In the genomic region with DNA sequence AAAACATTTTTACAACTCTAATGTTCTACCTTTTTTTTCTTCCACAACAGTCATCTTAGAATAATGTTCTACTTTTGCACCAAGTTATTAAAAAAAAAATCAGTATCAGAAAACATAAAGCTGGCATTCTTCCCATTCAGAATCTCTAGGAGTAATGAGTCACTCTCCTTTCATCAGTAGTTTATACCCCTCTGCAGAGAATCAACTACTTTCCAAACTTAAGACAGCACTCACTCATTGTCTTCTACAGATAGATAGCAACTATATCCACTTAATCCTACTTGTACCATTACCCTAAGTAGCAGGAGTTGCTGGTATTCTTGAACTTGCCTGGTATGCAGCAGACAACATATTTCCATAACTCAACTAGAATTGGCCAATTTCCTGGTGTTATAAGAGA, we compare ENCODE assay signal across 15 cellular contexts.
"Had no signal": no experiment of that assay in that cellular context is flagged by ENCODE, and none has a peak within 500 bp of the region (broad histone marks: within the 10 kb centered on the region; RNA-seq: fewer than 3 reads in every experiment).

No MANE protein-coding gene starts in this region.

- H3K27me3 ChIP-seq: neural progenitor cell, ovary, stomach had no signal

- H3K9me3 ChIP-seq: ovary, stomach, thoracic aorta had no signal

- H3K36me3 ChIP-seq: neural progenitor cell, ovary, stomach, thoracic aorta had no signal

- H3K9me3 Mint-ChIP-seq: activated naive CD8-positive, alpha-beta T cell treated with anti-CD3 and anti-CD28 coated beads, Interleukin-2, amount 50 U/mL, for 24 hours had no signal

- H3K27ac Mint-ChIP-seq: activated CD8-positive, alpha-beta T cell treated with anti-CD3 and anti-CD28 coated beads, Interleukin-2, amount 10 ng/mL, durations not matched to agents 7 days and 5 days; activated naive CD8-positive, alpha-beta T cell treated with anti-CD3 and anti-CD28 coated beads, Interleukin-2, amount 50 U/mL, for 24 hours; neural progenitor cell had no signal

- H3K4me3 ChIP-seq: neural progenitor cell, ovary, stomach, thoracic aorta had no signal

- H3K4me3 Mint-ChIP-seq: activated CD8-positive, alpha-beta T cell treated with anti-CD3 and anti-CD28 coated beads, Interleukin-2, amount 10 ng/mL, durations not matched to agents 7 days and 5 days; activated naive CD8-positive, alpha-beta T cell treated with anti-CD3 and anti-CD28 coated beads, Interleukin-2, amount 50 U/mL, for 24 hours; neural progenitor cell had no signal

- DNase-seq: activated CD4-positive, alpha-beta T cell treated with anti-CD3 and anti-CD28 coated beads for 48 hours; activated CD8-positive, alpha-beta memory T cell treated with anti-CD3 and anti-CD28 coated beads, Interleukin-2, amount 50 U/mL, for 48 hours; activated CD8-positive, alpha-beta T cell treated with anti-CD3 and anti-CD28 coated beads, Interleukin-2, amount 10 ng/mL, durations not matched to agents 7 days and 5 days; activated naive CD4-positive, alpha-beta T cell treated with Interleukin-2 at 50 U/mL for 16 hours; activated naive CD8-positive, alpha-beta T cell treated with anti-CD3 and anti-CD28 coated beads, Interleukin-2, amount 50 U/mL, for 24 hours; cerebellar nuclear complex; left ventricle myocardium superior; mesendoderm; ovary; stimulated activated CD4-positive, alpha-beta T cell treated with anti-CD3 and anti-CD28 coated beads, Interleukin-4, amount 100 ng/mL, for 4 hours; stomach; T-helper 1 cell; WERI-Rb-1 had no signal

- ATAC-seq: activated CD8-positive, alpha-beta T cell treated with anti-CD3 and anti-CD28 coated beads, Interleukin-2, amount 10 ng/mL, durations not matched to agents 7 days and 5 days; activated naive CD8-positive, alpha-beta T cell treated with anti-CD3 and anti-CD28 coated beads, Interleukin-2, amount 50 U/mL, for 24 hours; left ventricle myocardium superior had no signal

- H3K27ac ChIP-seq: neural progenitor cell, ovary, stomach, thoracic aorta, WERI-Rb-1 had no signal
